Comparison of ENCODE assay signal across 9 cellular contexts in genomic region chr6:9766240-9766915, GRCh38.
DNase-seq lines count a peak whose midpoint lies in the region; ATAC-seq and TF ChIP-seq lines count a peak whose summit lies in the region.
"Had no signal": no experiment of that assay in that cellular context is flagged by ENCODE, and none has a peak within 500 bp of the region (broad histone marks: within the 10 kb centered on the region; RNA-seq: fewer than 3 reads in every experiment).

No MANE protein-coding gene starts in this region.

- peaks cover 10% of the 10 kb centered on the region for H3K4me1 Mint-ChIP-seq in neural crest cell
- H3K4me1 Mint-ChIP-seq in effector memory CD8-positive, alpha-beta T cell (ENCODE audit: low read depth in 2 of 2), result no peaks in the 10 kb centered on the region
- H3K4me1 Mint-ChIP-seq in stimulated activated naive CD8-positive, alpha-beta T cell treated with anti-CD3 and anti-CD28 coated beads, Interleukin-15, amount 100 ng/mL, for 72 hours, result peaks cover 5% of the 10 kb centered on the region

- H3K4me3 Mint-ChIP-seq in neural crest cell, result no peak overlapping the region
- H3K4me3 Mint-ChIP-seq in effector memory CD8-positive, alpha-beta T cell, result no peak overlapping the region
- H3K4me3 Mint-ChIP-seq in stimulated activated naive CD8-positive, alpha-beta T cell treated with anti-CD3 and anti-CD28 coated beads, Interleukin-15, amount 100 ng/mL, for 72 hours, result no peak overlapping the region

- peaks cover 5% of the 10 kb centered on the region for H3K36me3 Mint-ChIP-seq in neural crest cell (ENCODE audit: low read depth)
- no peaks in the 10 kb centered on the region for H3K36me3 Mint-ChIP-seq in effector memory CD8-positive, alpha-beta T cell (ENCODE audit: insufficient read depth)

- no peaks in the 10 kb centered on the region for H3K27me3 Mint-ChIP-seq in neural crest cell (ENCODE audit: low read depth)
- H3K27me3 Mint-ChIP-seq in effector memory CD8-positive, alpha-beta T cell, result no peaks in the 10 kb centered on the region
- H3K27me3 Mint-ChIP-seq in stimulated activated naive CD8-positive, alpha-beta T cell treated with anti-CD3 and anti-CD28 coated beads, Interleukin-15, amount 100 ng/mL, for 72 hours, result no peaks in the 10 kb centered on the region

- H3K27ac Mint-ChIP-seq in neural crest cell (ENCODE audit: unreplicated experiment), result peak overlapping the region; percentile 39
- H3K27ac Mint-ChIP-seq in effector memory CD8-positive, alpha-beta T cell, result no peak overlapping the region
- H3K27ac Mint-ChIP-seq in stimulated activated naive CD8-positive, alpha-beta T cell treated with anti-CD3 and anti-CD28 coated beads, Interleukin-15, amount 100 ng/mL, for 72 hours, result no peak overlapping the region

- DNase-seq in astrocyte of the cerebellum (ENCODE audit: low read depth), result peak; percentile 0
- DNase-seq in neural crest cell (ENCODE audit: low read depth, low spot score), result peak; percentile 5
- no peak for DNase-seq in KBM-7
- no peak for DNase-seq in effector memory CD8-positive, alpha-beta T cell
- no peak for DNase-seq in stimulated activated naive CD8-positive, alpha-beta T cell treated with anti-CD3 and anti-CD28 coated beads, Interleukin-15, amount 100 ng/mL, for 72 hours
- DNase-seq: NCI-H345 had no signal

- H3K9me3 Mint-ChIP-seq in neural crest cell, result peaks cover 10% of the 10 kb centered on the region
- H3K9me3 Mint-ChIP-seq in effector memory CD8-positive, alpha-beta T cell, result peaks cover 0 to 15% of the 10 kb centered on the region in 2 donors
- H3K9me3 Mint-ChIP-seq in stimulated activated naive CD8-positive, alpha-beta T cell treated with anti-CD3 and anti-CD28 coated beads, Interleukin-15, amount 100 ng/mL, for 72 hours, result no peaks in the 10 kb centered on the region

- ATAC-seq in GM18502 (IDR thresholded peaks at IDR 0.05; ENCODE audit: poor library complexity, unreplicated experiment) (peak; percentile 78), HG03095 (IDR thresholded peaks at IDR 0.05; ENCODE audit: unreplicated experiment) (peak; percentile 61), HG03045 (IDR thresholded peaks at IDR 0.05; ENCODE audit: unreplicated experiment) (no peak)
- ATAC-seq in effector memory CD8-positive, alpha-beta T cell (replicated peaks), result no peak
- no peak for ATAC-seq in stimulated activated naive CD8-positive, alpha-beta T cell treated with anti-CD3 and anti-CD28 coated beads, Interleukin-15, amount 100 ng/mL, for 72 hours

- H3K4me3 ChIP-seq in astrocyte of the cerebellum (ENCODE audit: low read depth, low read length), result no peak overlapping the region

- in situ Hi-C loops in astrocyte of the cerebellum (cut with HindIII; ENCODE audit: low sequenced_read_pairs) (no loop called here), KBM-7 (cut with MboI; ENCODE audit: low pct_unique_long_range_greater_than_20kb, low sequenced_read_pairs) (no loop called here)

- TF ChIP-seq CTCF in astrocyte of the cerebellum (IDR thresholded peaks at IDR 0.05; ENCODE audit: low read depth, low read length, missing control alignments) (no peak), neural crest cell (conservative IDR thresholded peaks at IDR 0.05) (no peak)

Comparison
In these comparisons a context has a peak if more than half of its experiments do, and no peak if none do; other contexts are left out.
1. ATAC-seq: peak in GM18502 (single experiment) and HG03095 (single experiment); none in effector memory CD8-positive, alpha-beta T cell (single experiment), stimulated activated naive CD8-positive, alpha-beta T cell treated with anti-CD3 and anti-CD28 coated beads, Interleukin-15, amount 100 ng/mL, for 72 hours (single experiment) and HG03045 (single experiment).
2. DNase-seq: peak in astrocyte of the cerebellum (single experiment) and neural crest cell (single experiment); none in KBM-7 (single experiment), effector memory CD8-positive, alpha-beta T cell (0 of 3) and stimulated activated naive CD8-positive, alpha-beta T cell treated with anti-CD3 and anti-CD28 coated beads, Interleukin-15, amount 100 ng/mL, for 72 hours (0 of 2).